In the genomic region with DNA sequence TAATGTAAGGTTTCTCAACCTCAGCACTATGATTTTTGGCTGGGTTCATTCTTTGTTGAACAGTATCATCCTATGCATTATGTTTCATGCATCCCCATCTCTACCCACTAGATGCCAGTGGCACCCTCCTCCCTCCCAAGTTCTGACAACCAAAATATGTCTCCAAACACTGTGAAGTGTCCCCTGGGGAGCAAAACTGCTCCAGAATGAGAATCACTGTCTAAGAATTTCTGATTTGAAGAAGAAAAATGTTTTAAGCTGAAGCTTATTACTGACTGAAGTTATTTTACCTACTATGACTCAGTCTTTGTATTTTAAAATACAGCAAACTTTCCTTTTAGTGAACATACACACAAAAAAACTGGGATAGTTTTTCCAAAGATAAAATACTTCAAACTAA, we compare ENCODE assay signal across 20 cellular contexts. TPM values are rescaled to one million over a fixed set of nuclear protein-coding genes. Genes with fewer than 3 reads are reported as not detected.
DNase-seq lines count a peak whose midpoint lies in the region; ATAC-seq and TF ChIP-seq lines count a peak whose summit lies in the region.
"Had no signal": no experiment of that assay in that cellular context is flagged by ENCODE, and none has a peak within 500 bp of the region (broad histone marks: within the 10 kb centered on the region; RNA-seq: fewer than 3 reads in every experiment).

No MANE protein-coding gene starts in this region.

- H3K9me3 Mint-ChIP-seq in activated naive CD8-positive, alpha-beta T cell treated with anti-CD3 and anti-CD28 coated beads, Interleukin-2, amount 50 U/mL, for 24 hours = no peaks in the 10 kb centered on the region
- no peaks in the 10 kb centered on the region for H3K9me3 Mint-ChIP-seq in activated naive CD8-positive, alpha-beta T cell treated with anti-CD3 and anti-CD28 coated beads for 36 hours
- H3K9me3 Mint-ChIP-seq: activated T-cell treated with anti-CD3 and anti-CD28 coated beads, Interleukin-2, amount 50 U/mL, for 24 hours had no signal

- H3K4me3 Mint-ChIP-seq in activated naive CD8-positive, alpha-beta T cell treated with anti-CD3 and anti-CD28 coated beads, Interleukin-2, amount 50 U/mL, for 24 hours = no peak overlapping the region
- no peak overlapping the region for H3K4me3 Mint-ChIP-seq in activated naive CD8-positive, alpha-beta T cell treated with anti-CD3 and anti-CD28 coated beads for 36 hours

- H3K27ac ChIP-seq in thoracic aorta (peak overlapping the region; percentile 14 to 18), transverse colon (no peak overlapping the region), OCI-LY7 (ENCODE audit: low read depth, low read length, poor library complexity, severe bottlenecking) (no peak overlapping the region)
- H3K27ac ChIP-seq: right lobe of liver had no signal

- no peak for ATAC-seq in activated naive CD8-positive, alpha-beta T cell treated with anti-CD3 and anti-CD28 coated beads, Interleukin-2, amount 50 U/mL, for 24 hours
- no peak for ATAC-seq in thoracic aorta (ENCODE audit: insufficient number of reproducible peaks, low FRiP score, low read depth)
- ATAC-seq in HG03378 (IDR thresholded peaks at IDR 0.05; ENCODE audit: unreplicated experiment) = no peak
- ATAC-seq: right lobe of liver had no signal

- H2AFZ ChIP-seq in OCI-LY7 (ENCODE audit: low read length) = no peak overlapping the region

- no peak for TF ChIP-seq EP300 in transverse colon (IDR thresholded peaks at IDR 0.05; ENCODE audit: low read depth)

- H3K27me3 Mint-ChIP-seq in activated naive CD8-positive, alpha-beta T cell treated with anti-CD3 and anti-CD28 coated beads, Interleukin-2, amount 50 U/mL, for 24 hours = peaks cover 2% of the 10 kb centered on the region
- H3K27me3 Mint-ChIP-seq in activated naive CD8-positive, alpha-beta T cell treated with anti-CD3 and anti-CD28 coated beads for 36 hours = no peaks in the 10 kb centered on the region
- H3K27me3 Mint-ChIP-seq: activated naive CD8-positive, alpha-beta T cell; activated T-cell treated with anti-CD3 and anti-CD28 coated beads, Interleukin-2, amount 50 U/mL, for 24 hours had no signal

- POLR2A ChIA-PET in OCI-LY7 (lab: Charles Lee) = interaction anchor here (0.6 to 1.5 kb wide), 2 partner anchors 15 to 55 kb away, joined by 3 to 4 read pairs; no protein-coding TSS in a partner anchor

- TF ChIP-seq CTCF in fibroblast of mammary gland (conservative IDR thresholded peaks at IDR 0.05; ENCODE audit: control insufficient read depth, insufficient read depth, low read depth, low read length) (peak; percentile 8), thoracic aorta (IDR thresholded peaks at IDR 0.05) (no peak), transverse colon (IDR thresholded peaks at IDR 0.05) (no peak), OCI-LY7 (conservative IDR thresholded peaks at IDR 0.05; ENCODE audit: low read length) (no peak)

- peaks cover 27% of the 10 kb centered on the region for H3K36me3 Mint-ChIP-seq in activated naive CD8-positive, alpha-beta T cell treated with anti-CD3 and anti-CD28 coated beads, Interleukin-2, amount 50 U/mL, for 24 hours (ENCODE audit: low read depth)
- H3K36me3 Mint-ChIP-seq in activated naive CD8-positive, alpha-beta T cell treated with anti-CD3 and anti-CD28 coated beads for 36 hours = peaks cover 21% of the 10 kb centered on the region

- H3K9me3 ChIP-seq in thoracic aorta (no peaks in the 10 kb centered on the region), transverse colon (no peaks in the 10 kb centered on the region), OCI-LY7 (ENCODE audit: low read length) (no peaks in the 10 kb centered on the region; the same call in 1 of the 2 replicates)
- H3K9me3 ChIP-seq: right lobe of liver had no signal

- H3K4me3 ChIP-seq in fibroblast of mammary gland (ENCODE audit: control insufficient read depth, low read depth, low read length) (no peak overlapping the region), thoracic aorta (no peak overlapping the region), transverse colon (no peak overlapping the region), OCI-LY7 (ENCODE audit: low read depth, low read length, poor library complexity, severe bottlenecking) (no peak overlapping the region)
- H3K4me3 ChIP-seq: right lobe of liver had no signal

- TF ChIP-seq POLR2A in transverse colon (IDR thresholded peaks at IDR 0.05) = no peak

- no TSS peak for BruUV-seq in OCI-LY7 (replicated peaks; lab: Mats Ljungman, UMichigan)

- H3K4me2 ChIP-seq in OCI-LY7 (ENCODE audit: low read length) = no peak overlapping the region

- CTCF ChIA-PET in OCI-LY7 (lab: Charles Lee; ENCODE audit: unreplicated experiment) = no interaction called here

- no peaks in the 10 kb centered on the region for H3K9me2 ChIP-seq in OCI-LY7 (ENCODE audit: insufficient read depth, low read length)

- H3K4me1 Mint-ChIP-seq in activated naive CD8-positive, alpha-beta T cell treated with anti-CD3 and anti-CD28 coated beads, Interleukin-2, amount 50 U/mL, for 24 hours = peaks cover 33% of the 10 kb centered on the region
- H3K4me1 Mint-ChIP-seq in activated naive CD8-positive, alpha-beta T cell treated with anti-CD3 and anti-CD28 coated beads for 36 hours = peaks cover 19% of the 10 kb centered on the region

- H3K36me3 ChIP-seq in thoracic aorta (peaks cover 10% of the 10 kb centered on the region), transverse colon (peaks cover 0 to 26% (median 5%) of the 10 kb centered on the region in 4 donors), OCI-LY7 (ENCODE audit: insufficient read depth, low read length) (peaks cover 48% of the 10 kb centered on the region)

- intact Hi-C loops in transverse colon (cut with DNase I; ENCODE audit: low total_unique reads) = no loop called here
- intact Hi-C loops in OCI-LY7 (cut with micrococcal nuclease; ENCODE audit: unreplicated experiment) = no loop called here

- H3K27ac Mint-ChIP-seq in activated naive CD8-positive, alpha-beta T cell treated with anti-CD3 and anti-CD28 coated beads, Interleukin-2, amount 50 U/mL, for 24 hours = peak overlapping the region; percentile 59
- no peak overlapping the region for H3K27ac Mint-ChIP-seq in activated naive CD8-positive, alpha-beta T cell treated with anti-CD3 and anti-CD28 coated beads for 36 hours

- H3K27me3 ChIP-seq in thoracic aorta (replicated peaks; ENCODE audit: insufficient read depth) = no peaks in the 10 kb centered on the region
- no peaks in the 10 kb centered on the region for H3K27me3 ChIP-seq in transverse colon
- H3K27me3 ChIP-seq: right lobe of liver had no signal

- in situ Hi-C loops in transverse colon (cut with MboI; ENCODE audit: low pct_ligation_motif_present in 1 of 4, low pct_unique_long_range_greater_than_20kb in 1 of 4, low sequenced_read_pairs in 3 of 4) = no loop called here

- no peak for DNase-seq in activated naive CD8-positive, alpha-beta T cell treated with anti-CD3 and anti-CD28 coated beads, Interleukin-2, amount 50 U/mL, for 24 hours
- no peak for DNase-seq in activated naive CD8-positive, alpha-beta T cell treated with anti-CD3 and anti-CD28 coated beads for 36 hours
- DNase-seq in NCI-H69 (lab: John Stamatoyannopoulos, UW) = peak; percentile 0
- peak; percentile 23 for DNase-seq in fibroblast of mammary gland (ENCODE audit: low read depth)
- no peak for DNase-seq in thoracic aorta (ENCODE audit: low spot score)
- DNase-seq in transverse colon = no peak
- DNase-seq in OCI-LY7 (ENCODE audit: low spot score) = no peak
- DNase-seq: activated CD4-positive, alpha-beta T cell treated with anti-CD3 and anti-CD28 coated beads, Interleukin-2, amount 50 U/mL, for 4 hours; activated T-cell treated with anti-CD3 and anti-CD28 coated beads, Interleukin-2, amount 50 U/mL, for 24 hours; AML-193; caudate nucleus; effector memory CD4-positive, alpha-beta T cell; GOT3; NCI-H1092 treated with DMSO at 0.1 percent for 48 hours; NCI-H2171; nucleus accumbens; right lobe of liver; stimulated activated CD4-positive, alpha-beta T cell treated with anti-CD3 and anti-CD28 coated beads, Interleukin-1b, Interleukin-23, amount 100 ng/mL, for 48 hours had no signal

- peaks cover 9 to 28% of the 10 kb centered on the region in 2 donors for H3K4me1 ChIP-seq in thoracic aorta (ENCODE audit: control insufficient read depth in 1 of 2, low read depth in 2 of 2)
- peaks cover 6 to 18% (median 15%) of the 10 kb centered on the region in 4 donors for H3K4me1 ChIP-seq in transverse colon
- H3K4me1 ChIP-seq in OCI-LY7 (ENCODE audit: insufficient read depth, low read length, poor library complexity, severe bottlenecking) = peaks cover 12% of the 10 kb centered on the region

- peaks cover 18% of the 10 kb centered on the region for H3K79me2 ChIP-seq in OCI-LY7 (ENCODE audit: insufficient read depth, low read depth, low read length)

- H4K20me1 ChIP-seq in OCI-LY7 (ENCODE audit: insufficient read depth, low read length) = no peaks in the 10 kb centered on the region

RNA-seq across cellular contexts. Expression of a gene that starts 3.4 kb away (rescaled TPM):
- 10 to 100 TPM; 34.5 to 35.2 TPM for total RNA-seq in activated naive CD8-positive, alpha-beta T cell treated with anti-CD3 and anti-CD28 coated beads for 36 hours
- total RNA-seq in thoracic aorta (10 to 100 TPM; 33.3 to 46.6 TPM), transverse colon (10 to 100 TPM; 21.7 to 78.6 (median 28.1) TPM), OCI-LY7 (2022) (30.1 and 32.3 TPM in 2 replicates)
- total RNA-seq in OCI-LY7 (2014; rRNA removed; shearing (Covaris generic)) = 31.2 and 32.0 TPM in 2 replicates

RNA-seq across cellular contexts. Expression of a gene that starts 44.6 kb away (rescaled TPM):
- total RNA-seq in activated naive CD8-positive, alpha-beta T cell treated with anti-CD3 and anti-CD28 coated beads for 36 hours = under 1 TPM; 0.64 to 0.89 TPM
- total RNA-seq in thoracic aorta = 10 to 100 TPM; 23.3 to 29.5 TPM
- total RNA-seq in transverse colon = 10 to 100 TPM in 2 of 4 donors, 1 to 10 TPM in 2; 7.2 to 32.4 (median 12.3) TPM
- total RNA-seq in OCI-LY7 (2014; rRNA removed; shearing (Covaris generic)) = 0.88 and 1.5 TPM in 2 replicates
- 1.1 and 2.6 TPM in 2 replicates for total RNA-seq in OCI-LY7 (2022)

Comparison
In these comparisons a context has a peak if more than half of its experiments do, and no peak if none do; other contexts are left out.
1. DNase-seq: peak in NCI-H69 (single experiment) and fibroblast of mammary gland (single experiment); none in activated naive CD8-positive, alpha-beta T cell treated with anti-CD3 and anti-CD28 coated beads, Interleukin-2, amount 50 U/mL, for 24 hours (single experiment), activated naive CD8-positive, alpha-beta T cell treated with anti-CD3 and anti-CD28 coated beads for 36 hours (single experiment), thoracic aorta (single experiment), transverse colon (single experiment) and OCI-LY7 (single experiment).
2. H3K27ac ChIP-seq: peak in thoracic aorta (2 of 2); none in transverse colon (0 of 4) and OCI-LY7 (single experiment).